ENCODE assay signal across 13 cellular contexts in genomic region chr14:76931629-76932402, GRCh38.
DNase-seq lines count a peak whose midpoint lies in the region; ATAC-seq, FAIRE-seq and TF ChIP-seq lines count a peak whose summit lies in the region.
"Had no signal": no experiment of that assay in that cellular context is flagged by ENCODE, and none has a peak within 500 bp of the region (broad histone marks: within the 10 kb centered on the region; RNA-seq: fewer than 3 reads in every experiment).

No MANE protein-coding gene starts in this region.

- H3K36me3 Mint-ChIP-seq in activated T-helper 17 cell treated with anti-CD3 and anti-CD28 coated beads, Interleukin-2, amount 50 U/mL, for 72 hours (ENCODE audit: low read depth) = no peaks in the 10 kb centered on the region
- no peaks in the 10 kb centered on the region for H3K36me3 Mint-ChIP-seq in naive thymus-derived CD8-positive, alpha-beta T cell

- no peak overlapping the region for H3K9ac ChIP-seq in HepG2 (ENCODE audit: insufficient read depth, low read depth, low read length)

- CTCF ChIA-PET in HepG2 (lab: Yijun Ruan, JAX; ENCODE audit: low intra/inter-chr PET ratio, low total read pairs) = no interaction called here

- ATAC-seq in heart left ventricle (no peak), GM21786 (IDR thresholded peaks at IDR 0.05; ENCODE audit: unreplicated experiment) (no peak), HepG2 (no peak)
- no peak for ATAC-seq in activated T-helper 17 cell treated with anti-CD3 and anti-CD28 coated beads, Interleukin-2, amount 50 U/mL, for 72 hours (replicated peaks)
- no peak for ATAC-seq in naive thymus-derived CD8-positive, alpha-beta T cell
- ATAC-seq: right cardiac atrium had no signal

- no peak for TF ChIP-seq EP300 in HepG2 (IDR thresholded peaks at IDR 0.05; ENCODE audit: low read depth in 2 of 2, low read length in 2 of 2)
- TF ChIP-seq EP300 in HepG2 (CRISPR knock-in tag; IDR thresholded peaks at IDR 0.05; ENCODE audit: borderline replicate concordance) = no peak

- H3K79me2 ChIP-seq in HepG2 (ENCODE audit: insufficient read depth, low read length) = no peaks in the 10 kb centered on the region

- H3K27me3 ChIP-seq in right atrium auricular region (no peaks in the 10 kb centered on the region), heart left ventricle (no peaks in the 10 kb centered on the region), HepG2 (ENCODE audit: control insufficient read depth in 1 of 2, insufficient read depth in 2 of 2, low read length in 2 of 2) (peaks cover 10 to 47% of the 10 kb centered on the region in 2 experiments; a peak in 4 of 5 replicates)

- BruUV-seq in HepG2 (replicated peaks; lab: Mats Ljungman, UMichigan) = no TSS peak

- peak overlapping the region; percentile 64 for H3K27ac Mint-ChIP-seq in activated T-helper 17 cell treated with anti-CD3 and anti-CD28 coated beads, Interleukin-2, amount 50 U/mL, for 72 hours
- peak overlapping the region; percentile 9 to 90 (median 80) for H3K27ac Mint-ChIP-seq in naive thymus-derived CD8-positive, alpha-beta T cell

- peaks cover 0 to 41% of the 10 kb centered on the region in 2 donors for H3K4me1 ChIP-seq in right atrium auricular region
- H3K4me1 ChIP-seq in heart left ventricle = peaks cover 0 to 42% (median 20%) of the 10 kb centered on the region in 12 donors
- no peaks in the 10 kb centered on the region for H3K4me1 ChIP-seq in HepG2 (ENCODE audit: insufficient read depth, low read length)

- no peak for FAIRE-seq in HepG2 (lab: Jason Lieb, UNC)
- FAIRE-seq: endometrium had no signal

- no peaks in the 10 kb centered on the region for H3K9me3 Mint-ChIP-seq in activated T-helper 17 cell treated with anti-CD3 and anti-CD28 coated beads, Interleukin-2, amount 50 U/mL, for 72 hours
- H3K9me3 Mint-ChIP-seq in naive thymus-derived CD8-positive, alpha-beta T cell = no peaks in the 10 kb centered on the region

- DNase-seq in right atrium auricular region (ENCODE audit: low spot score) = no peak
- no peak for DNase-seq in heart left ventricle
- no peak for DNase-seq in naive thymus-derived CD8-positive, alpha-beta T cell
- no peak for DNase-seq in HepG2 (ENCODE audit: low spot score)
- no peak for DNase-seq in posterior vena cava (ENCODE audit: low spot score)
- DNase-seq: cerebellar nuclear complex, NCI-H146, NCI-H524 treated with DMSO at 0.1 percent for 48 hours, right cardiac atrium, substantia nigra had no signal

- no peaks in the 10 kb centered on the region for H3K27me3 Mint-ChIP-seq in activated T-helper 17 cell treated with anti-CD3 and anti-CD28 coated beads, Interleukin-2, amount 50 U/mL, for 72 hours
- H3K27me3 Mint-ChIP-seq in naive thymus-derived CD8-positive, alpha-beta T cell = no peaks in the 10 kb centered on the region

- no peak for TF ChIP-seq CTCF in right atrium auricular region (IDR thresholded peaks at IDR 0.05)
- no peak for TF ChIP-seq CTCF in heart left ventricle (IDR thresholded peaks at IDR 0.05)
- TF ChIP-seq CTCF in HepG2 (CRISPR knock-in tag; IDR thresholded peaks at IDR 0.05) = no peak

- no peak overlapping the region for H3K4me3 ChIP-seq in right atrium auricular region
- H3K4me3 ChIP-seq in heart left ventricle = no peak overlapping the region
- no peak overlapping the region for H3K4me3 ChIP-seq in HepG2 (replicated peaks in 1 of 3; ENCODE audit: insufficient read depth in 1 of 3, low read depth in 2 of 3, low read length in 3 of 3)

- POLR2A ChIA-PET in naive thymus-derived CD8-positive, alpha-beta T cell (lab: Charles Lee) = interaction anchor here (0.5 to 2.1 kb wide), 3 partner anchors 15 to 27 kb away, joined by 3 to 8 read pairs (median 5); no protein-coding TSS in a partner anchor
- POLR2A ChIA-PET in HepG2 (lab: Yijun Ruan, JAX) = no interaction called here

- no peak overlapping the region for H3K4me2 ChIP-seq in HepG2 (ENCODE audit: low read depth, low read length)

- no peaks in the 10 kb centered on the region for H4K20me1 ChIP-seq in HepG2 (ENCODE audit: insufficient read depth, low read length)

- H3K36me3 ChIP-seq in right atrium auricular region (no peaks in the 10 kb centered on the region), heart left ventricle (no peaks in the 10 kb centered on the region), HepG2 (replicated peaks in 1 of 2; ENCODE audit: control insufficient read depth in 1 of 2, insufficient read depth in 2 of 2, low read length in 2 of 2) (no peaks in the 10 kb centered on the region)

- in situ Hi-C loops in HepG2 (cut with HindIII; ENCODE audit: extremely low pct_ligation_motif_present, low pct_unique_long_range_greater_than_20kb) = no loop called here

- H3K4me3 Mint-ChIP-seq in activated T-helper 17 cell treated with anti-CD3 and anti-CD28 coated beads, Interleukin-2, amount 50 U/mL, for 72 hours = no peak overlapping the region
- H3K4me3 Mint-ChIP-seq in naive thymus-derived CD8-positive, alpha-beta T cell = peak overlapping the region in 6 of 10 donors; percentile 14 to 80 (median 54)

- TF ChIP-seq POLR2A in heart left ventricle (IDR thresholded peaks at IDR 0.05) (no peak), HepG2 (IDR thresholded peaks at IDR 0.05; ENCODE audit: insufficient read depth in 1 of 2, low read depth in 2 of 2, low read length in 2 of 2) (no peak)

- H3K9me3 ChIP-seq in right atrium auricular region (no peaks in the 10 kb centered on the region), heart left ventricle (no peaks in the 10 kb centered on the region), HepG2 (ENCODE audit: low read length) (no peaks in the 10 kb centered on the region)

- H3K27ac ChIP-seq in right atrium auricular region = peak overlapping the region; percentile 22 to 63
- no peak overlapping the region for H3K27ac ChIP-seq in heart left ventricle
- H3K27ac ChIP-seq in HepG2 (ENCODE audit: extremely low read length, insufficient read depth, low read length) = no peak overlapping the region

- intact Hi-C loops in heart left ventricle (cut with DNase I) (loop anchor here in 1 of 10 donors (1.0 kb wide), 1 partner anchor 7 kb away; no protein-coding TSS in a partner anchor), HepG2 (cut with micrococcal nuclease; ENCODE audit: unreplicated experiment) (no loop called here), posterior vena cava (cut with DNase I) (no loop called here)

- H2AFZ ChIP-seq in HepG2 (ENCODE audit: low read length) = no peak overlapping the region

- WGBS in heart left ventricle, 4 donors = 83 to 87% (median 86%) methylated on average over 9 of the region's 9 CpGs
- 25% methylated on average over 9 of the region's 9 CpGs for WGBS in HepG2 (ENCODE audit: low lambda C conversion rate)

- no peak for TF ChIP-seq RAD21 in HepG2 (CRISPR knock-in tag; IDR thresholded peaks at IDR 0.05)

- H3K4me1 Mint-ChIP-seq in activated T-helper 17 cell treated with anti-CD3 and anti-CD28 coated beads, Interleukin-2, amount 50 U/mL, for 72 hours = peaks cover 40% of the 10 kb centered on the region
- H3K4me1 Mint-ChIP-seq in naive thymus-derived CD8-positive, alpha-beta T cell = peaks cover 37 to 63% (median 58%) of the 10 kb centered on the region in 4 donors

TF ChIP-seq in HepG2, 621 proteins besides CTCF, POLR2A, EP300 and RAD21:
- TF ChIP-seq DR1 (CRISPR knock-in tag; IDR thresholded peaks at IDR 0.05) (no peak), CHD2 (IDR thresholded peaks at IDR 0.05; ENCODE audit: low read depth, low read length) (no peak), AKAP8 (CRISPR knock-in tag; IDR thresholded peaks at IDR 0.05) (no peak), ZNF468 (CRISPR knock-in tag; IDR thresholded peaks at IDR 0.05) (no peak), TAF1 (CRISPR knock-in tag; IDR thresholded peaks at IDR 0.05) (no peak), ZNF512B (CRISPR knock-in tag; IDR thresholded peaks at IDR 0.05; ENCODE audit: borderline replicate concordance) (no peak), ARNT2 (CRISPR knock-in tag; IDR thresholded peaks at IDR 0.05; ENCODE audit: low read depth) (no peak), ZNF75D (CRISPR knock-in tag; IDR thresholded peaks at IDR 0.05; ENCODE audit: borderline replicate concordance) (no peak), ZNF383 (CRISPR knock-in tag; IDR thresholded peaks at IDR 0.05; ENCODE audit: borderline replicate concordance) (no peak), PPARG (CRISPR knock-in tag; conservative IDR thresholded peaks at IDR 0.05) (no peak), ZNF101 (CRISPR knock-in tag; IDR thresholded peaks at IDR 0.05; ENCODE audit: borderline replicate concordance, low read depth) (no peak), ZNF691 (CRISPR knock-in tag; IDR thresholded peaks at IDR 0.05; ENCODE audit: borderline replicate concordance, low read depth) (no peak)
- TF ChIP-seq, protein P1, sequence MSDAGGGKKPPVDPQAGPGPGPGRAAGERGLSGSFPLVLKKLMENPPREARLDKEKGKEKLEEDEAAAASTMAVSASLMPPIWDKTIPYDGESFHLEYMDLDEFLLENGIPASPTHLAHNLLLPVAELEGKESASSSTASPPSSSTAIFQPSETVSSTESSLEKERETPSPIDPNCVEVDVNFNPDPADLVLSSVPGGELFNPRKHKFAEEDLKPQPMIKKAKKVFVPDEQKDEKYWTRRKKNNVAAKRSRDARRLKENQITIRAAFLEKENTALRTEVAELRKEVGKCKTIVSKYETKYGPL (CRISPR knock-in tag; IDR thresholded peaks at IDR 0.05) = no peak

Comparison
In these comparisons a context has a peak if more than half of its experiments do, and no peak if none do; other contexts are left out.
1. H3K27ac ChIP-seq: peak in right atrium auricular region (2 of 2); none in heart left ventricle (0 of 12) and HepG2 (single experiment).